ENCODE assay signal across 20 cellular contexts in genomic region chr22:25651332-25651731, GRCh38.
DNase-seq lines count a peak whose midpoint lies in the region; ATAC-seq, FAIRE-seq and TF ChIP-seq lines count a peak whose summit lies in the region.
"Had no signal": no experiment of that assay in that cellular context is flagged by ENCODE, and none has a peak within 500 bp of the region (broad histone marks: within the 10 kb centered on the region; RNA-seq: fewer than 3 reads in every experiment).

No MANE protein-coding gene starts in this region.

- no peaks in the 10 kb centered on the region for H3K9me3 Mint-ChIP-seq in H9
- H3K9me3 Mint-ChIP-seq: activated CD8-positive, alpha-beta T cell treated with anti-CD3 and anti-CD28 coated beads for 36 hours; activated naive CD4-positive, alpha-beta T cell treated with anti-CD3 and anti-CD28 coated beads, Interleukin-2, amount 50 U/mL, for 72 hours; activated T-cell treated with anti-CD3 and anti-CD28 coated beads, Interleukin-2, amount 50 U/mL, for 4 hours; natural killer cell had no signal

- no peak overlapping the region for H3K27ac Mint-ChIP-seq in H9
- H3K27ac Mint-ChIP-seq: activated CD8-positive, alpha-beta T cell treated with anti-CD3 and anti-CD28 coated beads for 36 hours; natural killer cell; T-helper 17 cell had no signal

- no peak overlapping the region for H2BK5ac ChIP-seq in H9 (ENCODE audit: insufficient read length, low read length)

- no peak overlapping the region for H3K56ac ChIP-seq in H9 (ENCODE audit: insufficient read length, low read depth, low read length)

- peaks cover 13% of the 10 kb centered on the region for H3K4me1 ChIP-seq in Karpas-422 (ENCODE audit: low read length)
- peaks cover 0 to 8% (median 4%) of the 10 kb centered on the region in 3 donors for H3K4me1 ChIP-seq in pancreas
- H3K4me1 ChIP-seq in H9 (ENCODE audit: insufficient read depth, low read length), result no peaks in the 10 kb centered on the region; the same call in 1 of the 2 replicates
- H3K4me1 ChIP-seq: testis had no signal

- WGBS in pancreas, 2 donors, result 13 to 22% methylated on average over 3 of the region's 3 CpGs
- no CpG with 5 or more reads among the region's 3 CpGs for WGBS in H9 (ENCODE audit: extremely low coverage, insufficient read length, low lambda C conversion rate)

- no peak overlapping the region for H2AK5ac ChIP-seq in H9 (ENCODE audit: insufficient read length, low read length)

- DNase-seq in GM12865 (ENCODE audit: low read depth) (peak; percentile 9), Karpas-422 (no peak), SHP77 treated with DMSO at 0.1 percent for 48 hours (lab: John Stamatoyannopoulos, UW) (peak; percentile 17), pancreas (no peak), Right ventricle myocardium superior (no peak), H9 (no peak)
- DNase-seq: activated CD8-positive, alpha-beta T cell treated with anti-CD3 and anti-CD28 coated beads for 36 hours; activated T-cell treated with anti-CD3 and anti-CD28 coated beads, Interleukin-2, amount 50 U/mL, for 4 hours; hippocampal formation; IMR-90; kidney glomerular epithelial cell; mesenchymal stem cell; natural killer cell; NCI-H1105 treated with DMSO at 0.1 percent for 48 hours; stimulated activated CD8-positive, alpha-beta memory T cell treated with anti-CD3 and anti-CD28 coated beads, Interleukin-4, amount 100 ng/mL, for 48 hours; T-helper 17 cell; testis; WERI-Rb-1 had no signal

- H3K18ac ChIP-seq in H9 (ENCODE audit: insufficient read length, low read depth, low read length), result no peak overlapping the region

- no peak overlapping the region for H3K14ac ChIP-seq in H9 (ENCODE audit: insufficient read depth, low read length)

- no peak for TF ChIP-seq CTCF in GM12865 (IDR thresholded peaks at IDR 0.05; ENCODE audit: insufficient read depth, low read depth, low read length, missing control alignments)
- TF ChIP-seq CTCF in pancreas (IDR thresholded peaks at IDR 0.05), result no peak
- no peak for TF ChIP-seq CTCF in H9 (conservative IDR thresholded peaks at IDR 0.05)

- H3K36me3 ChIP-seq in Karpas-422 (ENCODE audit: insufficient read depth, low read length), result no peaks in the 10 kb centered on the region
- no peaks in the 10 kb centered on the region for H3K36me3 ChIP-seq in pancreas
- H3K36me3 ChIP-seq: WERI-Rb-1 had no signal

- no peaks in the 10 kb centered on the region for H3K9me2 ChIP-seq in Karpas-422 (replicated peaks; ENCODE audit: insufficient read depth, low read length)

- H3T11ph ChIP-seq in H9 (ENCODE audit: low read length), result no peak overlapping the region

- no peaks in the 10 kb centered on the region for H3K79me1 ChIP-seq in H9 (ENCODE audit: insufficient read depth, low read depth, low read length, poor library complexity, severe bottlenecking)

- H3K27me3 ChIP-seq in Karpas-422 (ENCODE audit: low read length) (no peaks in the 10 kb centered on the region), pancreas (no peaks in the 10 kb centered on the region), H9 (ENCODE audit: insufficient read depth, low read length) (no peaks in the 10 kb centered on the region)
- H3K27me3 ChIP-seq: testis had no signal

- H3K4me2 ChIP-seq in Karpas-422 (ENCODE audit: low read depth, low read length, poor library complexity, severe bottlenecking), result peak overlapping the region; percentile 56
- H3K4me2 ChIP-seq in H9 (ENCODE audit: insufficient read depth, insufficient read length, low read length), result no peak overlapping the region

- H2AFZ ChIP-seq in Karpas-422 (ENCODE audit: low read length) (no peak overlapping the region), H9 (ENCODE audit: low read length) (no peak overlapping the region)

- no peak overlapping the region for H2BK15ac ChIP-seq in H9 (ENCODE audit: low read depth, low read length)

- no peak overlapping the region for H4K5ac ChIP-seq in H9 (ENCODE audit: insufficient read length, low read depth, low read length)

- H3K36me3 Mint-ChIP-seq in H9 (ENCODE audit: insufficient read depth in 1 of 3, low read depth in 3 of 3), result no peaks in the 10 kb centered on the region
- H3K36me3 Mint-ChIP-seq: natural killer cell had no signal

- no peak overlapping the region for H4K8ac ChIP-seq in H9 (replicated peaks; ENCODE audit: insufficient read length, low read depth, low read length)

- no peak overlapping the region for H3K9ac ChIP-seq in Karpas-422 (ENCODE audit: low read length)
- H3K9ac ChIP-seq in H9 (ENCODE audit: extremely low read depth, insufficient read length, low read length), result no peak overlapping the region

- H3K23me2 ChIP-seq in H9 (ENCODE audit: insufficient read length, low read depth, low read length, poor library complexity, severe bottlenecking), result no peaks in the 10 kb centered on the region

- no peak overlapping the region for H3K27ac ChIP-seq in Karpas-422 (ENCODE audit: low read length)
- H3K27ac ChIP-seq in pancreas, result peak overlapping the region in 2 of 4 donors; percentile 9 to 30
- no peak overlapping the region for H3K27ac ChIP-seq in H9 (ENCODE audit: insufficient read length, low read depth, low read length)
- H3K27ac ChIP-seq: testis, WERI-Rb-1 had no signal

- H4K20me1 ChIP-seq in Karpas-422 (ENCODE audit: insufficient read depth, low read depth, low read length) (no peaks in the 10 kb centered on the region), H9 (ENCODE audit: control insufficient read depth, insufficient read depth, insufficient read length) (no peaks in the 10 kb centered on the region)

- no peak overlapping the region for H2BK120ac ChIP-seq in H9 (ENCODE audit: low read depth, low read length, poor library complexity, severe bottlenecking)

- intact Hi-C loops in pancreas (cut with DNase I), result no loop called here
- intact Hi-C loops in Right ventricle myocardium superior (cut with DNase I), result no loop called here

- H3K79me2 ChIP-seq in Karpas-422 (ENCODE audit: low read length) (no peaks in the 10 kb centered on the region), H9 (ENCODE audit: insufficient read depth, low read length) (no peaks in the 10 kb centered on the region)

- FAIRE-seq in pancreas (lab: Jason Lieb, UNC), result peak; percentile 96

- H2BK20ac ChIP-seq in H9 (ENCODE audit: low read depth, low read length, poor library complexity, severe bottlenecking), result no peak overlapping the region

- H3K4me3 ChIP-seq in GM12865 (ENCODE audit: low read depth, low read length) (no peak overlapping the region), Karpas-422 (ENCODE audit: low read length) (no peak overlapping the region), pancreas (no peak overlapping the region)
- H3K4me3 ChIP-seq: testis had no signal

- H3K9me3 ChIP-seq in Karpas-422 (ENCODE audit: low read length) (no peaks in the 10 kb centered on the region), pancreas (no peaks in the 10 kb centered on the region), H9 (ENCODE audit: control insufficient read depth, low read depth, low read length) (no peaks in the 10 kb centered on the region)
- H3K9me3 ChIP-seq: testis had no signal

- H3K27me3 Mint-ChIP-seq in H9 (ENCODE audit: low read depth), result no peaks in the 10 kb centered on the region
- H3K27me3 Mint-ChIP-seq: activated CD8-positive, alpha-beta T cell treated with anti-CD3 and anti-CD28 coated beads for 36 hours had no signal

- ATAC-seq in pancreas (no peak), Right ventricle myocardium superior (ENCODE audit: poor library complexity) (no peak), HG03469 (IDR thresholded peaks at IDR 0.05; ENCODE audit: unreplicated experiment) (no peak)
- ATAC-seq: activated CD8-positive, alpha-beta T cell treated with anti-CD3 and anti-CD28 coated beads for 36 hours; activated naive CD4-positive, alpha-beta T cell treated with anti-CD3 and anti-CD28 coated beads, Interleukin-2, amount 50 U/mL, for 72 hours; activated T-cell treated with anti-CD3 and anti-CD28 coated beads, Interleukin-2, amount 50 U/mL, for 4 hours; natural killer cell; T-helper 17 cell had no signal

- H3K4ac ChIP-seq in H9 (ENCODE audit: low read depth, low read length), result no peak overlapping the region

- no peak overlapping the region for H3K4me3 Mint-ChIP-seq in H9
- H3K4me3 Mint-ChIP-seq: activated CD8-positive, alpha-beta T cell treated with anti-CD3 and anti-CD28 coated beads for 36 hours; activated T-cell treated with anti-CD3 and anti-CD28 coated beads, Interleukin-2, amount 50 U/mL, for 4 hours; natural killer cell; T-helper 17 cell had no signal

- H4K91ac ChIP-seq in H9 (ENCODE audit: insufficient read length, low read depth, low read length), result no peak overlapping the region

- no peak overlapping the region for H2BK12ac ChIP-seq in H9 (ENCODE audit: insufficient read length, low read depth, low read length)

- H3K23ac ChIP-seq in H9 (ENCODE audit: insufficient read length, low read depth, low read length), result no peak overlapping the region

- no peaks in the 10 kb centered on the region for H3K4me1 Mint-ChIP-seq in H9
- H3K4me1 Mint-ChIP-seq: natural killer cell, T-helper 17 cell had no signal

Comparison
In these comparisons a context has a peak if more than half of its experiments do, and no peak if none do; other contexts are left out.
1. DNase-seq: peak in GM12865 (single experiment) and SHP77 treated with DMSO at 0.1 percent for 48 hours (single experiment); none in Karpas-422 (single experiment), pancreas (0 of 6), Right ventricle myocardium superior (single experiment) and H9 (single experiment).